Comparison of ENCODE assay signal across 9 cellular contexts in genomic region chr4:27692098-27692679, GRCh38.
DNase-seq lines count a peak whose midpoint lies in the region; ATAC-seq, FAIRE-seq and TF ChIP-seq lines count a peak whose summit lies in the region.
"Had no signal": no experiment of that assay in that cellular context is flagged by ENCODE, and none has a peak within 500 bp of the region (broad histone marks: within the 10 kb centered on the region; RNA-seq: fewer than 3 reads in every experiment).

No MANE protein-coding gene starts in this region.

- peaks cover 5% of the 10 kb centered on the region for H3K27me3 Mint-ChIP-seq in nephron progenitor cell (ENCODE audit: low read depth, poor library complexity)
- peaks cover 0 to 2% (median 0%) of the 10 kb centered on the region in 5 donors for H3K27me3 Mint-ChIP-seq in naive thymus-derived CD8-positive, alpha-beta T cell
- H3K27me3 Mint-ChIP-seq: dendritic cell treated with granulocyte-macrophage colony-stimulating factor and Interleukin-4, amounts not matched to agents 40 ng/mL and 50 ng/mL, for 4 days had no signal

- no peaks in the 10 kb centered on the region for H3K4me1 ChIP-seq in A549
- no peaks in the 10 kb centered on the region for H3K4me1 ChIP-seq in body of pancreas

- H3K4me3 ChIP-seq in A549 = no peak overlapping the region
- no peak overlapping the region for H3K4me3 ChIP-seq in body of pancreas

- no peak overlapping the region for H3K4me3 Mint-ChIP-seq in nephron progenitor cell
- H3K4me3 Mint-ChIP-seq in naive thymus-derived CD8-positive, alpha-beta T cell = no peak overlapping the region
- H3K4me3 Mint-ChIP-seq: dendritic cell treated with granulocyte-macrophage colony-stimulating factor and Interleukin-4, amounts not matched to agents 40 ng/mL and 50 ng/mL, for 4 days had no signal

- TF ChIP-seq POLR2A in A549 (IDR thresholded peaks at IDR 0.05; ENCODE audit: low read length) = no peak
- TF ChIP-seq POLR2A in body of pancreas (IDR thresholded peaks at IDR 0.05) = no peak

- peaks cover 6% of the 10 kb centered on the region for H3K4me1 Mint-ChIP-seq in nephron progenitor cell
- H3K4me1 Mint-ChIP-seq in naive thymus-derived CD8-positive, alpha-beta T cell = no peaks in the 10 kb centered on the region

- no peak for FAIRE-seq in A549 (lab: Jason Lieb, UNC)

- peak in 1 of 2 experiments; percentile 7; a peak in 1 of 5 replicates for TF ChIP-seq RAD21 in A549 (conservative IDR thresholded peaks at IDR 0.05 in 1 of 2, IDR thresholded peaks at IDR 0.05 in 1 of 2)

- H3K27ac Mint-ChIP-seq in nephron progenitor cell = no peak overlapping the region
- no peak overlapping the region for H3K27ac Mint-ChIP-seq in naive thymus-derived CD8-positive, alpha-beta T cell
- H3K27ac Mint-ChIP-seq: dendritic cell treated with granulocyte-macrophage colony-stimulating factor and Interleukin-4, amounts not matched to agents 40 ng/mL and 50 ng/mL, for 4 days had no signal

- H3K9me3 ChIP-seq in A549 (no peaks in the 10 kb centered on the region), body of pancreas (no peaks in the 10 kb centered on the region)

- intact Hi-C loops in body of pancreas (cut with DNase I) = no loop called here

- in situ Hi-C loops in GM13977 (cut with MboI; ENCODE audit: low pct_unique_long_range_greater_than_20kb, low sequenced_read_pairs, unreplicated experiment) = no loop called here

- no peaks in the 10 kb centered on the region for H3K36me3 Mint-ChIP-seq in nephron progenitor cell (ENCODE audit: low read depth)
- H3K36me3 Mint-ChIP-seq in naive thymus-derived CD8-positive, alpha-beta T cell = no peaks in the 10 kb centered on the region

- CTCF ChIA-PET in A549 (lab: Yijun Ruan, JAX) = interaction anchor here (1.3 kb wide), 1 partner anchor 8 kb away, joined by 6 read pairs; no protein-coding TSS in a partner anchor

- H3K27ac ChIP-seq in A549 (no peak overlapping the region), body of pancreas (no peak overlapping the region)

- H3K9me3 Mint-ChIP-seq in nephron progenitor cell = no peaks in the 10 kb centered on the region
- peaks cover 0 to 19% (median 8%) of the 10 kb centered on the region in 9 donors for H3K9me3 Mint-ChIP-seq in naive thymus-derived CD8-positive, alpha-beta T cell
- H3K9me3 Mint-ChIP-seq: dendritic cell treated with granulocyte-macrophage colony-stimulating factor and Interleukin-4, amounts not matched to agents 40 ng/mL and 50 ng/mL, for 4 days had no signal

- ATAC-seq in A549 = peak; percentile 13 to 42; a peak in 1 of 6 replicates
- ATAC-seq in HG02840 (IDR thresholded peaks at IDR 0.05; ENCODE audit: low FRiP score, unreplicated experiment) = peak; percentile 86
- peak; percentile 42 for ATAC-seq in body of pancreas
- ATAC-seq in naive thymus-derived CD8-positive, alpha-beta T cell = no peak

- no peak overlapping the region for H3K4me2 ChIP-seq in A549

- WGBS in A549 (ENCODE audit: missing lambda C conversion rate) = 20% methylated on average over 5 of the region's 7 CpGs
- 36 to 47% methylated on average over 7 of the region's 7 CpGs for WGBS in body of pancreas, 2 donors

- no peak for TF ChIP-seq CTCF in A549 (IDR thresholded peaks at IDR 0.05)
- peak; percentile 70 for TF ChIP-seq CTCF in GM13977 (IDR thresholded peaks at IDR 0.05; ENCODE audit: extremely low read depth, insufficient read depth, missing control alignments)
- peak; percentile 25 to 44 (median 32) for TF ChIP-seq CTCF in body of pancreas (IDR thresholded peaks at IDR 0.05)
- TF ChIP-seq CTCF in nephron progenitor cell (IDR thresholded peaks at IDR 0.05) = peak; percentile 53

- no peaks in the 10 kb centered on the region for H3K36me3 ChIP-seq in body of pancreas (replicated peaks in 1 of 2; ENCODE audit: insufficient read depth in 1 of 2, low read depth in 2 of 2)

- H3K27me3 ChIP-seq in body of pancreas = no peaks in the 10 kb centered on the region

- POLR2A ChIA-PET in A549 (lab: Yijun Ruan, JAX) = no interaction called here
- POLR2A ChIA-PET in naive thymus-derived CD8-positive, alpha-beta T cell (lab: Charles Lee) = no interaction called here

- DNase-seq in A549 (ENCODE audit: low read depth in 1 of 2, low spot score in 1 of 2) = peak in 1 of 2 experiments; percentile 27
- DNase-seq in GM13977 (ENCODE audit: low spot score) = peak; percentile 20
- peak; percentile 3 for DNase-seq in NCI-H1092 (lab: John Stamatoyannopoulos, UW)
- peak in 3 of 4 donors; percentile 11 to 19 (median 13) for DNase-seq in body of pancreas
- peak; percentile 5 for DNase-seq in nephron progenitor cell
- DNase-seq in occipital lobe (lab: John Stamatoyannopoulos, UW) = no peak
- no peak for DNase-seq in naive thymus-derived CD8-positive, alpha-beta T cell

- TF ChIP-seq EP300 in A549 (IDR thresholded peaks at IDR 0.05) = no peak

TF ChIP-seq in A549, 52 proteins besides CTCF, POLR2A, EP300 and RAD21:
- TF ChIP-seq CHD2 (IDR thresholded peaks at IDR 0.05; ENCODE audit: low read length, partially characterized antibody) (no peak), FOSB (CRISPR knock-in tag; IDR thresholded peaks at IDR 0.05) (no peak), BCL3 (IDR thresholded peaks at IDR 0.05) (no peak), GATA3 (IDR thresholded peaks at IDR 0.05; ENCODE audit: borderline replicate concordance) (no peak), MAZ (IDR thresholded peaks at IDR 0.05; ENCODE audit: borderline replicate concordance, low read depth, low read length) (no peak), ZFP36 (IDR thresholded peaks at IDR 0.05; ENCODE audit: borderline replicate concordance, partially characterized antibody) (no peak), ZSCAN20 (CRISPR knock-in tag; IDR thresholded peaks at IDR 0.05) (no peak), NR3C1 (IDR thresholded peaks at IDR 0.05) (no peak), NFE2L2 (conservative IDR thresholded peaks at IDR 0.05; ENCODE audit: low read length) (no peak), ATOH8 (CRISPR knock-in tag; IDR thresholded peaks at IDR 0.05; ENCODE audit: low read depth) (no peak), NPAS2 (CRISPR knock-in tag; IDR thresholded peaks at IDR 0.05; ENCODE audit: borderline replicate concordance) (no peak), HOXB13 (CRISPR knock-in tag; IDR thresholded peaks at IDR 0.05; ENCODE audit: low read depth) (no peak)

Comparison
In these comparisons a context has a peak if more than half of its experiments do, and no peak if none do; other contexts are left out.
1. ATAC-seq: peak in A549 (2 of 2), HG02840 (single experiment) and body of pancreas (single experiment); none in naive thymus-derived CD8-positive, alpha-beta T cell (0 of 2).
2. DNase-seq: peak in GM13977 (single experiment), NCI-H1092 (single experiment), body of pancreas (3 of 4) and nephron progenitor cell (single experiment); none in occipital lobe (single experiment) and naive thymus-derived CD8-positive, alpha-beta T cell (0 of 10).